1 cellular context compared by ENCODE assay signal in genomic region chr3:147620906-147621305, GRCh38.
TF ChIP-seq lines count a peak whose summit lies in the region.

No MANE protein-coding gene starts in this region.

TF ChIP-seq in GM23338, 12 proteins besides CTCF, POLR2A, EP300 and RAD21 (continued from another document):
- TF ChIP-seq ZNF462 (CRISPR knock-in tag; IDR thresholded peaks at IDR 0.05) = no peak
